Comparison of ENCODE assay signal across 15 cellular contexts in genomic region chr20:37377346-37378081, GRCh38. TPM values are rescaled to one million over a fixed set of nuclear protein-coding genes. Genes with fewer than 3 reads are reported as not detected.
DNase-seq lines count a peak whose midpoint lies in the region; ATAC-seq and TF ChIP-seq lines count a peak whose summit lies in the region.
"Had no signal": no experiment of that assay in that cellular context is flagged by ENCODE, and none has a peak within 500 bp of the region (broad histone marks: within the 10 kb centered on the region; RNA-seq: fewer than 3 reads in every experiment).

No MANE protein-coding gene starts in this region.

- POLR2A ChIA-PET in activated CD8-positive, alpha-beta T cell treated with anti-CD3 and anti-CD28 coated beads for 36 hours (lab: Charles Lee) = no interaction called here
- POLR2A ChIA-PET in activated CD8-positive, alpha-beta T cell treated with anti-CD3 and anti-CD28 coated beads, Interleukin-2, amount 10 ng/mL, durations not matched to agents 7 days and 5 days (lab: Charles Lee) = no interaction called here

- no peaks in the 10 kb centered on the region for H3K27me3 Mint-ChIP-seq in activated CD8-positive, alpha-beta T cell treated with anti-CD3 and anti-CD28 coated beads for 36 hours
- H3K27me3 Mint-ChIP-seq in activated CD8-positive, alpha-beta T cell treated with anti-CD3 and anti-CD28 coated beads, Interleukin-2, amount 10 ng/mL, durations not matched to agents 7 days and 5 days (ENCODE audit: low read depth) = no peaks in the 10 kb centered on the region
- H3K27me3 Mint-ChIP-seq in effector memory CD8-positive, alpha-beta T cell = no peaks in the 10 kb centered on the region
- H3K27me3 Mint-ChIP-seq in stimulated activated naive CD8-positive, alpha-beta T cell treated with anti-CD3 and anti-CD28 coated beads, Interleukin-15, Interleukin-2, amounts not matched to agents 100 ng/mL and 50 ng/mL, for 24 hours = no peaks in the 10 kb centered on the region

- H3K9me2 ChIP-seq in Karpas-422 (replicated peaks; ENCODE audit: insufficient read depth, low read length) = no peaks in the 10 kb centered on the region

- H2AFZ ChIP-seq in Karpas-422 (ENCODE audit: low read length) = no peak overlapping the region

- no peak for DNase-seq in activated CD8-positive, alpha-beta T cell treated with anti-CD3 and anti-CD28 coated beads for 36 hours
- DNase-seq in activated CD8-positive, alpha-beta T cell treated with anti-CD3 and anti-CD28 coated beads, Interleukin-2, amount 10 ng/mL, durations not matched to agents 7 days and 5 days = no peak
- DNase-seq in Karpas-422 (no peak), NCI-H345 (lab: John Stamatoyannopoulos, UW) (no peak), NCI-H187 (lab: John Stamatoyannopoulos, UW) (no peak), HT-29 (ENCODE audit: low spot score) (no peak)
- DNase-seq in effector memory CD8-positive, alpha-beta T cell = no peak
- DNase-seq: ACHN; activated CD8-positive, alpha-beta memory T cell treated with anti-CD3 and anti-CD28 coated beads for 24 hours; activated naive CD4-positive, alpha-beta T cell treated with Interleukin-2 at 50 U/mL for 16 hours; mesendoderm; NCI-H774 had no signal

- H3K4me3 Mint-ChIP-seq in activated CD8-positive, alpha-beta T cell treated with anti-CD3 and anti-CD28 coated beads for 36 hours = no peak overlapping the region
- no peak overlapping the region for H3K4me3 Mint-ChIP-seq in activated CD8-positive, alpha-beta T cell treated with anti-CD3 and anti-CD28 coated beads, Interleukin-2, amount 10 ng/mL, durations not matched to agents 7 days and 5 days
- peak overlapping the region in 1 of 2 donors; percentile 5 for H3K4me3 Mint-ChIP-seq in effector memory CD8-positive, alpha-beta T cell
- no peak overlapping the region for H3K4me3 Mint-ChIP-seq in stimulated activated naive CD8-positive, alpha-beta T cell treated with anti-CD3 and anti-CD28 coated beads, Interleukin-15, Interleukin-2, amounts not matched to agents 100 ng/mL and 50 ng/mL, for 24 hours

- no peaks in the 10 kb centered on the region for H3K36me3 Mint-ChIP-seq in activated CD8-positive, alpha-beta T cell treated with anti-CD3 and anti-CD28 coated beads for 36 hours (ENCODE audit: low read depth)
- H3K36me3 Mint-ChIP-seq in activated CD8-positive, alpha-beta T cell treated with anti-CD3 and anti-CD28 coated beads, Interleukin-2, amount 10 ng/mL, durations not matched to agents 7 days and 5 days (ENCODE audit: low read depth) = no peaks in the 10 kb centered on the region
- peaks cover 5% of the 10 kb centered on the region for H3K36me3 Mint-ChIP-seq in effector memory CD8-positive, alpha-beta T cell (ENCODE audit: insufficient read depth)
- no peaks in the 10 kb centered on the region for H3K36me3 Mint-ChIP-seq in stimulated activated naive CD8-positive, alpha-beta T cell treated with anti-CD3 and anti-CD28 coated beads, Interleukin-15, Interleukin-2, amounts not matched to agents 100 ng/mL and 50 ng/mL, for 24 hours (ENCODE audit: low read depth)

- no peaks in the 10 kb centered on the region for H3K9me3 Mint-ChIP-seq in activated CD8-positive, alpha-beta T cell treated with anti-CD3 and anti-CD28 coated beads for 36 hours
- H3K9me3 Mint-ChIP-seq in activated CD8-positive, alpha-beta T cell treated with anti-CD3 and anti-CD28 coated beads, Interleukin-2, amount 10 ng/mL, durations not matched to agents 7 days and 5 days (ENCODE audit: insufficient read depth) = no peaks in the 10 kb centered on the region
- no peaks in the 10 kb centered on the region for H3K9me3 Mint-ChIP-seq in effector memory CD8-positive, alpha-beta T cell
- H3K9me3 Mint-ChIP-seq in stimulated activated naive CD8-positive, alpha-beta T cell treated with anti-CD3 and anti-CD28 coated beads, Interleukin-15, Interleukin-2, amounts not matched to agents 100 ng/mL and 50 ng/mL, for 24 hours = no peaks in the 10 kb centered on the region

- H3K27me3 ChIP-seq in Karpas-422 (ENCODE audit: low read length) = no peaks in the 10 kb centered on the region

- H3K4me1 Mint-ChIP-seq in activated CD8-positive, alpha-beta T cell treated with anti-CD3 and anti-CD28 coated beads for 36 hours (ENCODE audit: low read depth) = peaks cover 3% of the 10 kb centered on the region
- peaks cover 7% of the 10 kb centered on the region for H3K4me1 Mint-ChIP-seq in activated CD8-positive, alpha-beta T cell treated with anti-CD3 and anti-CD28 coated beads, Interleukin-2, amount 10 ng/mL, durations not matched to agents 7 days and 5 days (ENCODE audit: low read depth)
- H3K4me1 Mint-ChIP-seq in effector memory CD8-positive, alpha-beta T cell (ENCODE audit: low read depth in 2 of 2) = peaks cover 9 to 10% of the 10 kb centered on the region in 2 donors
- peaks cover 11% of the 10 kb centered on the region for H3K4me1 Mint-ChIP-seq in stimulated activated naive CD8-positive, alpha-beta T cell treated with anti-CD3 and anti-CD28 coated beads, Interleukin-15, Interleukin-2, amounts not matched to agents 100 ng/mL and 50 ng/mL, for 24 hours (ENCODE audit: low read depth)

- H3K4me1 ChIP-seq in Karpas-422 (ENCODE audit: low read length) = peaks cover 72% of the 10 kb centered on the region

- no peak overlapping the region for H3K4me3 ChIP-seq in Karpas-422 (ENCODE audit: low read length)
- H3K4me3 ChIP-seq: smooth muscle cell had no signal

- peak overlapping the region; percentile 96 for H3K27ac ChIP-seq in Karpas-422 (ENCODE audit: low read length)
- H3K27ac ChIP-seq: KMS-11 had no signal

- H3K9me3 ChIP-seq in Karpas-422 (ENCODE audit: low read length) = no peaks in the 10 kb centered on the region

- no peaks in the 10 kb centered on the region for H4K20me1 ChIP-seq in Karpas-422 (ENCODE audit: insufficient read depth, low read depth, low read length)

- peaks cover 16% of the 10 kb centered on the region for H3K36me3 ChIP-seq in Karpas-422 (ENCODE audit: insufficient read depth, low read length)

- intact Hi-C loops in activated CD8-positive, alpha-beta T cell treated with anti-CD3 and anti-CD28 coated beads for 36 hours (cut with micrococcal nuclease) = no loop called here

- TF ChIP-seq CTCF in activated CD8-positive, alpha-beta T cell treated with anti-CD3 and anti-CD28 coated beads for 36 hours (IDR thresholded peaks at IDR 0.05) = no peak

- no peak overlapping the region for H3K27ac Mint-ChIP-seq in activated CD8-positive, alpha-beta T cell treated with anti-CD3 and anti-CD28 coated beads for 36 hours
- no peak overlapping the region for H3K27ac Mint-ChIP-seq in activated CD8-positive, alpha-beta T cell treated with anti-CD3 and anti-CD28 coated beads, Interleukin-2, amount 10 ng/mL, durations not matched to agents 7 days and 5 days
- peak overlapping the region; percentile 31 to 50 for H3K27ac Mint-ChIP-seq in effector memory CD8-positive, alpha-beta T cell
- peak overlapping the region; percentile 57 for H3K27ac Mint-ChIP-seq in stimulated activated naive CD8-positive, alpha-beta T cell treated with anti-CD3 and anti-CD28 coated beads, Interleukin-15, Interleukin-2, amounts not matched to agents 100 ng/mL and 50 ng/mL, for 24 hours

- peak overlapping the region; percentile 20 for H3K4me2 ChIP-seq in Karpas-422 (ENCODE audit: low read depth, low read length, poor library complexity, severe bottlenecking)
- H3K4me2 ChIP-seq: KMS-11 had no signal

- peak overlapping the region; percentile 48 for H3K9ac ChIP-seq in Karpas-422 (ENCODE audit: low read length)
- H3K9ac ChIP-seq: KMS-11 had no signal

- CTCF ChIA-PET in activated CD8-positive, alpha-beta T cell treated with anti-CD3 and anti-CD28 coated beads for 36 hours (lab: Charles Lee) = no interaction called here
- CTCF ChIA-PET in activated CD8-positive, alpha-beta T cell treated with anti-CD3 and anti-CD28 coated beads, Interleukin-2, amount 10 ng/mL, durations not matched to agents 7 days and 5 days (lab: Charles Lee) = interaction anchor here (0.9 to 1.9 kb wide), 5 partner anchors 61 to 182 kb away, joined by 3 to 5 read pairs (median 4); no protein-coding TSS in a partner anchor

- ATAC-seq in activated CD8-positive, alpha-beta T cell treated with anti-CD3 and anti-CD28 coated beads for 36 hours = peak; percentile 45
- ATAC-seq in activated CD8-positive, alpha-beta T cell treated with anti-CD3 and anti-CD28 coated beads, Interleukin-2, amount 10 ng/mL, durations not matched to agents 7 days and 5 days = no peak
- peak; percentile 83 for ATAC-seq in effector memory CD8-positive, alpha-beta T cell (replicated peaks)

- H3K79me2 ChIP-seq in Karpas-422 (ENCODE audit: low read length) = peaks cover 5% of the 10 kb centered on the region

RNA-seq across cellular contexts. Expression of gene SRC, which starts 31.6 kb away (rescaled TPM):
- total RNA-seq in activated CD8-positive, alpha-beta T cell treated with anti-CD3 and anti-CD28 coated beads for 36 hours = 1 to 10 TPM in 1 of 2 experiments, under 1 TPM in 1; 0.88 to 2.4 TPM
- total RNA-seq in activated CD8-positive, alpha-beta T cell treated with anti-CD3 and anti-CD28 coated beads, Interleukin-2, amount 10 ng/mL, durations not matched to agents 7 days and 5 days = 1 to 10 TPM; 3.2 to 6.5 TPM
- total RNA-seq in Karpas-422 (2014; rRNA removed; shearing (Covaris generic); ENCODE audit: low replicate concordance) = 39.9 and 41.5 TPM in 2 replicates
- total RNA-seq in HT-29 (2014; rRNA removed; shearing (Covaris generic)) = 113 and 161 TPM in 2 replicates

Comparison
In these comparisons a context has a peak if more than half of its experiments do, and no peak if none do; other contexts are left out.
1. H3K27ac Mint-ChIP-seq: peak in effector memory CD8-positive, alpha-beta T cell (2 of 2) and stimulated activated naive CD8-positive, alpha-beta T cell treated with anti-CD3 and anti-CD28 coated beads, Interleukin-15, Interleukin-2, amounts not matched to agents 100 ng/mL and 50 ng/mL, for 24 hours (single experiment); none in activated CD8-positive, alpha-beta T cell treated with anti-CD3 and anti-CD28 coated beads for 36 hours (single experiment) and activated CD8-positive, alpha-beta T cell treated with anti-CD3 and anti-CD28 coated beads, Interleukin-2, amount 10 ng/mL, durations not matched to agents 7 days and 5 days (single experiment).